Comparison of ENCODE assay signal across 22 cellular contexts in the genomic region with DNA sequence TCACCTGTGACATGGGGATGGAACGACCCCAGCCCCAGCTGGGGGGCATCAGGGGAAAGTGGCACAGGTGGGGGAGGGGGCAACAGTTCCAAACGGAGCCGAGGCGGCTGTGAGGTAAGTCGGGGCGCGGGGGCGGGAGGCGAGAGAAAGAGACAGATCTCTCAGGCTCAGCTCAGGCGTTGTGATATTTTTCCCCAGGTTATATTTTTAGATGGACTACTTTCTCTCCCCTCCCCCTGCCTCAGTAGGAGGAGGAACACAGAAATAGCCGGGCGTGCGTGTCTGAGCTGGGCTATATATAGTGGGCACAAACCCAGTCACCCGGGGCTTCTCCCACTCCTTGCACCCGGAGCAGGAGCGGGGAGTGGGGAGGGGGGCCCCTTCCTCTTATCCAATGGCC.
"Had no signal": no experiment of that assay in that cellular context is flagged by ENCODE, and none has a peak within 500 bp of the region (broad histone marks: within the 10 kb centered on the region; RNA-seq: fewer than 3 reads in every experiment).

No MANE protein-coding gene starts in this region.

- ATAC-seq: activated CD4-positive, CD25-positive, alpha-beta regulatory T cell treated with anti-CD3 and anti-CD28 coated beads, Interleukin-2, amount 50 U/mL, for 24 hours; activated CD8-positive, alpha-beta T cell treated with anti-CD3 and anti-CD28 coated beads, Interleukin-2, amount 10 ng/mL, durations not matched to agents 7 days and 5 days had no signal

- H3K27me3 ChIP-seq: MG63 had no signal

- H3K9me3 ChIP-seq: breast epithelium, MG63 had no signal

- H3K4me1 ChIP-seq: breast epithelium had no signal

- DNase-seq: activated CD4-positive, alpha-beta T cell treated with anti-CD3 and anti-CD28 coated beads for 4 hours; activated CD8-positive, alpha-beta memory T cell treated with anti-CD3 and anti-CD28 coated beads, Interleukin-2, amount 50 U/mL, for 48 hours; activated CD8-positive, alpha-beta T cell treated with anti-CD3 and anti-CD28 coated beads, Interleukin-2, amount 10 ng/mL, durations not matched to agents 7 days and 5 days; activated effector memory CD4-positive, alpha-beta T cell treated with Interleukin-2 at 50 U/mL for 16 hours; activated naive CD4-positive, alpha-beta T cell; activated T-cell treated with anti-CD3 and anti-CD28 coated beads, Interleukin-2, amount 50 U/mL, for 1 hour; aorta; central memory CD4-positive, alpha-beta T cell; MG63; MV-4-11; NCI-H1092 treated with DMSO at 0.1 percent for 48 hours; NCI-H1417 treated with DMSO at 0.1 percent for 48 hours; NCI-H1694; NCI-H2029; NCI-H2107; NCI-H2171 treated with DMSO at 0.1 percent for 48 hours; NCI-H226; NCI-H526 treated with DMSO at 0.1 percent for 48 hours; NCI-H82; SHP77 treated with DMSO at 0.1 percent for 48 hours had no signal

- H3K4me3 ChIP-seq: breast epithelium, MG63 had no signal

- H3K36me3 ChIP-seq: breast epithelium, MG63 had no signal

- H3K27ac ChIP-seq: breast epithelium had no signal
